18 cellular contexts compared by ENCODE assay signal in genomic region chr4:57945298-57945697, GRCh38.
DNase-seq lines count a peak whose midpoint lies in the region; ATAC-seq, FAIRE-seq and TF ChIP-seq lines count a peak whose summit lies in the region.
"Had no signal": no experiment of that assay in that cellular context is flagged by ENCODE, and none has a peak within 500 bp of the region (broad histone marks: within the 10 kb centered on the region; RNA-seq: fewer than 3 reads in every experiment).

No MANE protein-coding gene starts in this region.

- H3K27ac ChIP-seq in prostate gland, result no peak overlapping the region
- H3K27ac ChIP-seq: 22Rv1, BLaER1 had no signal

- DNase-seq in GM12865 (ENCODE audit: low read depth), result peak; percentile 38
- no peak for DNase-seq in cardiac septum (ENCODE audit: low spot score)
- DNase-seq in prostate gland (ENCODE audit: low spot score), result no peak
- DNase-seq in 8988T, result no peak
- DNase-seq in T-helper 9 cell, result no peak
- DNase-seq: AML-193; Caco-2; CD8-positive, alpha-beta memory T cell; DMS53; GOT3; H9; KG1 had no signal

- no peaks in the 10 kb centered on the region for H3K9me3 ChIP-seq in prostate gland
- H3K9me3 ChIP-seq: BLaER1, Caco-2 had no signal

- H3K4me3 ChIP-seq in GM12865 (ENCODE audit: low read depth, low read length) (no peak overlapping the region), prostate gland (no peak overlapping the region)
- H3K4me3 ChIP-seq: BLaER1, GM12878 had no signal

- ATAC-seq in GM21390 (IDR thresholded peaks at IDR 0.05; ENCODE audit: unreplicated experiment) (peak; percentile 54), HG03025 (IDR thresholded peaks at IDR 0.05; ENCODE audit: low FRiP score, unreplicated experiment) (peak; percentile 80)
- ATAC-seq: GM12878 had no signal

- WGBS in prostate gland, result 29% methylated on average over 1 of the region's 1 CpG

- peak; percentile 64 for FAIRE-seq in endometrium (lab: Jason Lieb, UNC)
- FAIRE-seq: GM12878 had no signal

- H3K36me3 ChIP-seq in prostate gland, result no peaks in the 10 kb centered on the region
- H3K36me3 ChIP-seq: BLaER1 had no signal

- TF ChIP-seq CTCF in GM12865 (IDR thresholded peaks at IDR 0.05; ENCODE audit: insufficient read depth, low read depth, low read length, missing control alignments), result no peak
- no peak for TF ChIP-seq CTCF in prostate gland (IDR thresholded peaks at IDR 0.05)

- no peaks in the 10 kb centered on the region for H3K27me3 ChIP-seq in prostate gland (replicated peaks; ENCODE audit: insufficient read depth)
- H3K27me3 ChIP-seq: BLaER1 had no signal

- TF ChIP-seq POLR2A in prostate gland (IDR thresholded peaks at IDR 0.05), result no peak

- intact Hi-C loops in cardiac septum (cut with DNase I) (no loop called here), prostate gland (cut with DNase I) (no loop called here)

- no peaks in the 10 kb centered on the region for H3K4me1 ChIP-seq in prostate gland (replicated peaks)
- H3K4me1 ChIP-seq: BLaER1, Caco-2 had no signal
